ENCODE assay signal across 17 cellular contexts in the genomic region with DNA sequence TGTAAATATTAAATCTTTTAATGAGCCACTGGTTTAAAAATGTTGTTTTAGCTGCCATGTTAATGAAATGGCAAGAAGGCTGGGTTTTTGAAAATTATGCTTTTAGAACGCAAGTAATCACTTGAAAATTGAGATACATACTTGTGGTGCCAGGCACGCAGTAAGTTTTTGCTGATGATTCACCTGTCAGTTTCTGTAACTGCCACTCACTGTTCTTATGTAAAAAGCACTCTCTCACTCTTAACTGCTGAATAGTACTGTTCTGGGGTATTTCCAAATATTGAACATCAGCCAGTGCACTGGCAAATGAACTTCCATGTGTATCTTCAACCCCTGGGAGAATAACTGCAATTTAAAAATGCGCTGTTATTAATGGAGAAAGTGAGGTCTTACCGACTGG. TPM values are rescaled to one million over a fixed set of nuclear protein-coding genes. Genes with fewer than 3 reads are reported as not detected.
A peak's percentile ranks its signal among the peaks of the same experiment; 100 is the strongest.
DNase-seq lines count a peak whose midpoint lies in the region; ATAC-seq lines count a peak whose summit lies in the region.
"Had no signal": no experiment of that assay in that cellular context is flagged by ENCODE, and none has a peak within 500 bp of the region (broad histone marks: within the 10 kb centered on the region; RNA-seq: fewer than 3 reads in every experiment).

No MANE protein-coding gene starts in this region.

- no peak overlapping the region for H3K4me3 Mint-ChIP-seq in activated CD8-positive, alpha-beta memory T cell treated with anti-CD3 and anti-CD28 coated beads, Interleukin-2, amount 10 ng/mL, durations not matched to agents 7 days and 5 days
- no peak overlapping the region for H3K4me3 Mint-ChIP-seq in T-helper 17 cell
- H3K4me3 Mint-ChIP-seq in stimulated activated effector memory CD8-positive, alpha-beta T cell treated with anti-CD3 and anti-CD28 coated beads, Interleukin-12 subunit alpha, Interleukin-12 subunit beta, amount 100 ng/mL, for 72 hours, result no peak overlapping the region
- H3K4me3 Mint-ChIP-seq: CD14-positive monocyte had no signal

- no peaks in the 10 kb centered on the region for H3K9me3 Mint-ChIP-seq in activated CD8-positive, alpha-beta memory T cell treated with anti-CD3 and anti-CD28 coated beads, Interleukin-2, amount 10 ng/mL, durations not matched to agents 7 days and 5 days (ENCODE audit: low read depth)
- no peaks in the 10 kb centered on the region for H3K9me3 Mint-ChIP-seq in stimulated activated effector memory CD8-positive, alpha-beta T cell treated with anti-CD3 and anti-CD28 coated beads, Interleukin-12 subunit alpha, Interleukin-12 subunit beta, amount 100 ng/mL, for 72 hours

- peak overlapping the region; percentile 58 for H3K27ac Mint-ChIP-seq in activated CD8-positive, alpha-beta memory T cell treated with anti-CD3 and anti-CD28 coated beads, Interleukin-2, amount 10 ng/mL, durations not matched to agents 7 days and 5 days
- peak overlapping the region; percentile 76 for H3K27ac Mint-ChIP-seq in T-helper 17 cell
- H3K27ac Mint-ChIP-seq in stimulated activated effector memory CD8-positive, alpha-beta T cell treated with anti-CD3 and anti-CD28 coated beads, Interleukin-12 subunit alpha, Interleukin-12 subunit beta, amount 100 ng/mL, for 72 hours, result peak overlapping the region; percentile 34

- ATAC-seq in activated CD8-positive, alpha-beta memory T cell treated with anti-CD3 and anti-CD28 coated beads, Interleukin-2, amount 10 ng/mL, durations not matched to agents 7 days and 5 days, result no peak
- ATAC-seq in T-helper 17 cell (no peak), left lobe of liver (peak; percentile 15), GM18870 (IDR thresholded peaks at IDR 0.05; ENCODE audit: unreplicated experiment) (no peak)
- no peak for ATAC-seq in stimulated activated effector memory CD8-positive, alpha-beta T cell treated with anti-CD3 and anti-CD28 coated beads, Interleukin-12 subunit alpha, Interleukin-12 subunit beta, amount 100 ng/mL, for 72 hours
- ATAC-seq: PC-3 had no signal

- H3K9me3 ChIP-seq in T-helper 17 cell (ENCODE audit: control insufficient read depth, low read length, poor library complexity, severe bottlenecking), result no peaks in the 10 kb centered on the region

- peaks cover 25% of the 10 kb centered on the region for H3K4me1 Mint-ChIP-seq in activated CD8-positive, alpha-beta memory T cell treated with anti-CD3 and anti-CD28 coated beads, Interleukin-2, amount 10 ng/mL, durations not matched to agents 7 days and 5 days
- H3K4me1 Mint-ChIP-seq in T-helper 17 cell, result peaks cover 26% of the 10 kb centered on the region
- H3K4me1 Mint-ChIP-seq in stimulated activated effector memory CD8-positive, alpha-beta T cell treated with anti-CD3 and anti-CD28 coated beads, Interleukin-12 subunit alpha, Interleukin-12 subunit beta, amount 100 ng/mL, for 72 hours, result peaks cover 27% of the 10 kb centered on the region

- CTCF ChIA-PET in activated CD8-positive, alpha-beta memory T cell treated with anti-CD3 and anti-CD28 coated beads, Interleukin-2, amount 10 ng/mL, durations not matched to agents 7 days and 5 days (lab: Charles Lee), result no interaction called here

- H3K36me3 Mint-ChIP-seq in activated CD8-positive, alpha-beta memory T cell treated with anti-CD3 and anti-CD28 coated beads, Interleukin-2, amount 10 ng/mL, durations not matched to agents 7 days and 5 days, result peaks cover 73% of the 10 kb centered on the region
- peaks cover 15% of the 10 kb centered on the region for H3K36me3 Mint-ChIP-seq in T-helper 17 cell (ENCODE audit: low read depth)
- peaks cover 100% of the 10 kb centered on the region for H3K36me3 Mint-ChIP-seq in stimulated activated effector memory CD8-positive, alpha-beta T cell treated with anti-CD3 and anti-CD28 coated beads, Interleukin-12 subunit alpha, Interleukin-12 subunit beta, amount 100 ng/mL, for 72 hours

- DNase-seq in activated CD8-positive, alpha-beta memory T cell treated with anti-CD3 and anti-CD28 coated beads, Interleukin-2, amount 10 ng/mL, durations not matched to agents 7 days and 5 days, result no peak
- no peak for DNase-seq in activated CD8-positive, alpha-beta memory T cell treated with anti-CD3 and anti-CD28 coated beads for 24 hours
- DNase-seq in T-helper 17 cell, result no peak
- DNase-seq in left lobe of liver (ENCODE audit: low spot score), result no peak
- no peak for DNase-seq in stimulated activated effector memory CD8-positive, alpha-beta T cell treated with anti-CD3 and anti-CD28 coated beads, Interleukin-12 subunit alpha, Interleukin-12 subunit beta, amount 100 ng/mL, for 72 hours (ENCODE audit: low spot score in 2 of 2)
- DNase-seq in pons (ENCODE audit: low spot score), result no peak
- no peak for DNase-seq in stimulated activated naive CD4-positive, alpha-beta T cell (lab: John Stamatoyannopoulos, UW)
- DNase-seq: 8988T, DND-41, KG1, MV-4-11, NCI-H1930, NCI-H345, NCI-H524 treated with DMSO at 0.1 percent for 48 hours, PC-3 had no signal

- no peaks in the 10 kb centered on the region for H3K27me3 Mint-ChIP-seq in activated CD8-positive, alpha-beta memory T cell treated with anti-CD3 and anti-CD28 coated beads, Interleukin-2, amount 10 ng/mL, durations not matched to agents 7 days and 5 days
- no peaks in the 10 kb centered on the region for H3K27me3 Mint-ChIP-seq in T-helper 17 cell

RNA-seq across cellular contexts. Expression of gene LGALS8, which starts 17.9 kb away (rescaled TPM):
- 10 to 100 TPM; 74.0 to 81.1 TPM for total RNA-seq in activated CD8-positive, alpha-beta memory T cell treated with anti-CD3 and anti-CD28 coated beads, Interleukin-2, amount 10 ng/mL, durations not matched to agents 7 days and 5 days
- total RNA-seq in T-helper 17 cell, result 100 to 1,000 TPM; 161 to 173 TPM
- total RNA-seq in left lobe of liver, result 24.4 TPM
